10 cellular contexts compared by ENCODE assay signal in genomic region chr16:11309895-11310633, GRCh38. TPM values are rescaled to one million over a fixed set of nuclear protein-coding genes. Genes with fewer than 3 reads are reported as not detected.
A peak's percentile ranks its signal among the peaks of the same experiment; 100 is the strongest.
DNase-seq lines count a peak whose midpoint lies in the region; ATAC-seq and TF ChIP-seq lines count a peak whose summit lies in the region.
"Had no signal": no experiment of that assay in that cellular context is flagged by ENCODE, and none has a peak within 500 bp of the region (broad histone marks: within the 10 kb centered on the region; RNA-seq: fewer than 3 reads in every experiment).

No MANE protein-coding gene starts in this region.

- H4K20me1 ChIP-seq in OCI-LY1 (ENCODE audit: insufficient read depth, low read length): no peaks in the 10 kb centered on the region
- no peaks in the 10 kb centered on the region for H4K20me1 ChIP-seq in smooth muscle cell (ENCODE audit: low read depth)
- H4K20me1 ChIP-seq in GM23248 (ENCODE audit: insufficient read depth): no peaks in the 10 kb centered on the region

- H3K9ac ChIP-seq in OCI-LY1 (ENCODE audit: low read length) (peak overlapping the region; percentile 33; the same call in 1 of the 2 replicates), smooth muscle cell (ENCODE audit: low read depth) (no peak overlapping the region), GM23248 (no peak overlapping the region)

- POLR2A ChIA-PET in CD4-positive, alpha-beta T cell (lab: Charles Lee): interaction anchor here (0.9 to 5.9 kb wide), 6 partner anchors 12 to 58 kb away, joined by 3 to 29 read pairs (median 4); partner anchors contain the start of gene SOCS1

- no peaks in the 10 kb centered on the region for H3K79me2 ChIP-seq in OCI-LY1 (ENCODE audit: insufficient read depth, low read length)
- H3K79me2 ChIP-seq in smooth muscle cell (ENCODE audit: low read depth): no peaks in the 10 kb centered on the region
- no peaks in the 10 kb centered on the region for H3K79me2 ChIP-seq in GM23248 (ENCODE audit: insufficient read depth)

- in situ Hi-C loops in GM23248 (cut with MboI): no loop called here

- H3K4me1 Mint-ChIP-seq in T-helper 2 cell treated with Interferon-gamma antibody and Interleukin-4, amounts not matched to agents 5 μg/mL and 100 μg/mL, for 36 hours (ENCODE audit: low read depth): peaks cover 43% of the 10 kb centered on the region
- peaks cover 39% of the 10 kb centered on the region for H3K4me1 Mint-ChIP-seq in CD4-positive, alpha-beta T cell (ENCODE audit: low read depth)

- H3K36me3 ChIP-seq in OCI-LY1 (ENCODE audit: insufficient read depth, low read length) (no peaks in the 10 kb centered on the region), smooth muscle cell (ENCODE audit: low read depth) (no peaks in the 10 kb centered on the region), GM23248 (ENCODE audit: low read depth) (no peaks in the 10 kb centered on the region)

- H3K4me3 ChIP-seq in OCI-LY1 (ENCODE audit: low read depth, low read length, poor library complexity, severe bottlenecking) (no peak overlapping the region), smooth muscle cell (no peak overlapping the region), GM23248 (no peak overlapping the region)

- no peaks in the 10 kb centered on the region for H3K9me3 Mint-ChIP-seq in T-helper 2 cell treated with Interferon-gamma antibody and Interleukin-4, amounts not matched to agents 5 μg/mL and 100 μg/mL, for 36 hours
- no peaks in the 10 kb centered on the region for H3K9me3 Mint-ChIP-seq in CD4-positive, alpha-beta T cell

- no peaks in the 10 kb centered on the region for H3K36me3 Mint-ChIP-seq in T-helper 2 cell treated with Interferon-gamma antibody and Interleukin-4, amounts not matched to agents 5 μg/mL and 100 μg/mL, for 36 hours (ENCODE audit: low read depth)
- H3K36me3 Mint-ChIP-seq in CD4-positive, alpha-beta T cell (ENCODE audit: low read depth): no peaks in the 10 kb centered on the region

- peak overlapping the region; percentile 75 for H3K4me3 Mint-ChIP-seq in T-helper 2 cell treated with Interferon-gamma antibody and Interleukin-4, amounts not matched to agents 5 μg/mL and 100 μg/mL, for 36 hours
- H3K4me3 Mint-ChIP-seq in CD4-positive, alpha-beta T cell: no peak overlapping the region

- intact Hi-C loops in CD4-positive, alpha-beta T cell (cut with DNase I, micrococcal nuclease): no loop called here

- H3K27ac ChIP-seq in OCI-LY1 (ENCODE audit: low read depth, low read length, poor library complexity, severe bottlenecking) (peak overlapping the region; percentile 94), smooth muscle cell (ENCODE audit: low read depth) (no peak overlapping the region), GM23248 (no peak overlapping the region)
- no peak overlapping the region for H3K27ac ChIP-seq in CD4-positive, alpha-beta T cell (ENCODE audit: low read depth, low read length)

- TF ChIP-seq CTCF in OCI-LY1 (IDR thresholded peaks at IDR 0.05; ENCODE audit: low read length) (no peak), smooth muscle cell (IDR thresholded peaks at IDR 0.05; ENCODE audit: borderline replicate concordance, insufficient read depth, poor library complexity, severe bottlenecking) (no peak)
- no peak for TF ChIP-seq CTCF in CD4-positive, alpha-beta T cell (IDR thresholded peaks at IDR 0.05)

- no peaks in the 10 kb centered on the region for H3F3A ChIP-seq in OCI-LY1 (ENCODE audit: insufficient read depth, low read length)
- H3F3A ChIP-seq in smooth muscle cell (ENCODE audit: low read depth): no peaks in the 10 kb centered on the region
- H3F3A ChIP-seq in GM23248 (ENCODE audit: insufficient read depth): no peaks in the 10 kb centered on the region

- H3K27me3 ChIP-seq in OCI-LY1 (ENCODE audit: insufficient read depth, low read length) (no peaks in the 10 kb centered on the region), smooth muscle cell (ENCODE audit: low read depth) (no peaks in the 10 kb centered on the region), GM23248 (replicated peaks; ENCODE audit: insufficient read depth) (no peaks in the 10 kb centered on the region)
- H3K27me3 ChIP-seq in CD4-positive, alpha-beta T cell (ENCODE audit: control insufficient read depth, insufficient read depth, low read length): no peaks in the 10 kb centered on the region

- no peaks in the 10 kb centered on the region for H3K27me3 Mint-ChIP-seq in T-helper 2 cell treated with Interferon-gamma antibody and Interleukin-4, amounts not matched to agents 5 μg/mL and 100 μg/mL, for 36 hours (ENCODE audit: low read depth)
- H3K27me3 Mint-ChIP-seq in CD4-positive, alpha-beta T cell: no peaks in the 10 kb centered on the region

- CTCF ChIA-PET in CD4-positive, alpha-beta T cell (lab: Charles Lee): no interaction called here

- H3K9me3 ChIP-seq in OCI-LY1 (ENCODE audit: low read length): peaks cover 12% of the 10 kb centered on the region; the same call in 1 of the 2 replicates
- H3K9me3 ChIP-seq in smooth muscle cell (replicated peaks; ENCODE audit: low read depth): no peaks in the 10 kb centered on the region
- no peaks in the 10 kb centered on the region for H3K9me3 ChIP-seq in GM23248 (ENCODE audit: low read depth)
- no peaks in the 10 kb centered on the region for H3K9me3 ChIP-seq in CD4-positive, alpha-beta T cell (ENCODE audit: control insufficient read depth, low read length)

- DNase-seq in T-helper 2 cell treated with Interferon-gamma antibody and Interleukin-4, amounts not matched to agents 5 μg/mL and 100 μg/mL, for 36 hours (ENCODE audit: low spot score): no peak
- DNase-seq in T-helper 2 cell (no peak), smooth muscle cell (lab: John Stamatoyannopoulos, UW; ENCODE audit: unreplicated experiment) (no peak), GM23248 (no peak)
- no peak for DNase-seq in activated T-cell treated with anti-CD3 and anti-CD28 coated beads, Interleukin-2, amount 50 U/mL, for 48 hours
- no peak for DNase-seq in CD4-positive, alpha-beta T cell
- DNase-seq: ACHN had no signal

- ATAC-seq in HG02938 (IDR thresholded peaks at IDR 0.05; ENCODE audit: unreplicated experiment): peak; percentile 43
- ATAC-seq in CD4-positive, alpha-beta T cell (ENCODE audit: poor library complexity): no peak
- ATAC-seq: left colon had no signal

- peaks cover 56% of the 10 kb centered on the region for H3K4me1 ChIP-seq in OCI-LY1 (ENCODE audit: insufficient read depth, low read length, severe bottlenecking)
- H3K4me1 ChIP-seq in smooth muscle cell (ENCODE audit: low read depth): peaks cover 8% of the 10 kb centered on the region
- H3K4me1 ChIP-seq in GM23248 (ENCODE audit: insufficient read depth): peaks cover 20% of the 10 kb centered on the region

- H3K4me2 ChIP-seq in OCI-LY1 (ENCODE audit: low read length) (peak overlapping the region; percentile 48), smooth muscle cell (peak overlapping the region; percentile 6), GM23248 (ENCODE audit: unreplicated experiment) (no peak overlapping the region)

- no peak overlapping the region for H2AFZ ChIP-seq in OCI-LY1 (ENCODE audit: low read length)
- no peak overlapping the region for H2AFZ ChIP-seq in smooth muscle cell (ENCODE audit: low read depth)
- no peak overlapping the region for H2AFZ ChIP-seq in GM23248

- peak overlapping the region; percentile 99 for H3K27ac Mint-ChIP-seq in T-helper 2 cell treated with Interferon-gamma antibody and Interleukin-4, amounts not matched to agents 5 μg/mL and 100 μg/mL, for 36 hours
- no peak overlapping the region for H3K27ac Mint-ChIP-seq in CD4-positive, alpha-beta T cell

- no peaks in the 10 kb centered on the region for H3K9me2 ChIP-seq in OCI-LY1 (ENCODE audit: low read depth, low read length)
- H3K9me2 ChIP-seq in GM23248 (ENCODE audit: insufficient read depth): no peaks in the 10 kb centered on the region

- 68% methylated on average over 9 of the region's 9 CpGs for WGBS in smooth muscle cell (ENCODE audit: low lambda C conversion rate)
- 65 to 67% methylated on average over 9 of the region's 9 CpGs for WGBS in GM23248 (ENCODE audit: low coverage in 1 of 2, low lambda C conversion rate in 2 of 2, missing lambda C conversion rate in 2 of 2), 2 experiments

RNA-seq across cellular contexts. Expression of gene PRM1, which starts 28.9 kb away (rescaled TPM):
- total RNA-seq in smooth muscle cell: not detected in 2 replicates
- polyA plus RNA-seq in smooth muscle cell (not detected in 2 replicates), GM23248 (2016; fragmentation: Nextera tagmentation; extraction: Ambion mirVana) (not detected in 2 replicates)
- not detected in 2 replicates for total RNA-seq in GM23248 (2014; rRNA removed; shearing (Covaris generic))
- not detected for total RNA-seq in CD4-positive, alpha-beta T cell
- total RNA-seq: left colon had no signal

RNA-seq across cellular contexts. Expression of gene PRM2, which starts 33.8 kb away (rescaled TPM):
- total RNA-seq in smooth muscle cell: not detected in 2 replicates
- not detected in 2 replicates for polyA plus RNA-seq in smooth muscle cell
- not detected in 2 replicates for total RNA-seq in GM23248 (2014; rRNA removed; shearing (Covaris generic))
- polyA plus RNA-seq in GM23248 (2016; fragmentation: Nextera tagmentation; extraction: Ambion mirVana): not detected in 2 replicates
- total RNA-seq in CD4-positive, alpha-beta T cell: not detected
- total RNA-seq: left colon had no signal

RNA-seq across cellular contexts. Expression of gene RMI2, which starts 35.2 kb away (rescaled TPM):
- 6.1 and 9.7 TPM in 2 replicates for total RNA-seq in smooth muscle cell
- polyA plus RNA-seq in smooth muscle cell: 9.8 and 11.3 TPM in 2 replicates
- total RNA-seq in GM23248 (2014; rRNA removed; shearing (Covaris generic)): 8.5 and 20.6 TPM in 2 replicates
- polyA plus RNA-seq in GM23248 (2016; fragmentation: Nextera tagmentation; extraction: Ambion mirVana): 11.9 and 12.8 TPM in 2 replicates
- 1 to 10 TPM; 1.3 to 1.5 TPM for total RNA-seq in CD4-positive, alpha-beta T cell

RNA-seq across cellular contexts. Expression of gene PRM3, which starts 36.6 kb away (rescaled TPM):
- total RNA-seq in smooth muscle cell: not detected in 2 replicates
- polyA plus RNA-seq in smooth muscle cell: not detected in 2 replicates
- not detected in 2 replicates for total RNA-seq in GM23248 (2014; rRNA removed; shearing (Covaris generic))
- polyA plus RNA-seq in GM23248 (2016; fragmentation: Nextera tagmentation; extraction: Ambion mirVana): not detected in 2 replicates
- not detected for total RNA-seq in CD4-positive, alpha-beta T cell
- total RNA-seq: left colon had no signal

RNA-seq across cellular contexts. Expression of gene TNP2, which starts 40.9 kb away (rescaled TPM):
- total RNA-seq in smooth muscle cell: not detected in 2 replicates
- polyA plus RNA-seq in smooth muscle cell (not detected in 2 replicates), GM23248 (2016; fragmentation: Nextera tagmentation; extraction: Ambion mirVana) (not detected in 2 replicates)
- total RNA-seq in GM23248 (2014; rRNA removed; shearing (Covaris generic)): not detected in 2 replicates
- not detected for total RNA-seq in CD4-positive, alpha-beta T cell
- total RNA-seq: left colon had no signal
